34 cellular contexts compared by ENCODE assay signal in genomic region chr18:1564793-1565192, GRCh38.
"Had no signal": no experiment of that assay in that cellular context is flagged by ENCODE, and none has a peak within 500 bp of the region (broad histone marks: within the 10 kb centered on the region; RNA-seq: fewer than 3 reads in every experiment).

No MANE protein-coding gene starts in this region.

- H3K9me3 ChIP-seq: adrenal gland, body of pancreas, gastrocnemius medialis, heart left ventricle had no signal

- H3K27ac Mint-ChIP-seq: activated CD4-positive, alpha-beta memory T cell treated with anti-CD3 and anti-CD28 coated beads for 36 hours; activated CD4-positive, alpha-beta T cell treated with anti-CD3 and anti-CD28 coated beads for 36 hours; activated CD4-positive, alpha-beta T cell treated with anti-CD3 and anti-CD28 coated beads, Interleukin-2, amount 10 ng/mL, durations not matched to agents 24 days and 14 days; activated CD8-positive, alpha-beta memory T cell treated with anti-CD3 and anti-CD28 coated beads, Interleukin-2, amount 10 ng/mL, durations not matched to agents 7 days and 5 days; activated CD8-positive, alpha-beta T cell treated with anti-CD3 and anti-CD28 coated beads, Interleukin-2, amount 10 ng/mL, durations not matched to agents 7 days and 5 days; activated naive CD4-positive, alpha-beta T cell treated with anti-CD3 and anti-CD28 coated beads for 36 hours; activated naive CD4-positive, alpha-beta T cell treated with anti-CD3 and anti-CD28 coated beads, Interleukin-2, amount 50 U/mL, for 24 hours; activated naive CD8-positive, alpha-beta T cell treated with anti-CD3 and anti-CD28 coated beads for 36 hours; activated naive CD8-positive, alpha-beta T cell treated with anti-CD3 and anti-CD28 coated beads, Interleukin-2, amount 50 U/mL, for 24 hours; activated T-helper 1 cell treated with anti-CD3 and anti-CD28 coated beads, Interleukin-12 subunit alpha, Interleukin-12 subunit beta, Interleukin-2, Interleukin-4 antibody, amounts not matched to agents 30 ng/mL and 10 ng/mL and 1 ng/mL, durations not matched to agents 14 hours and 24 hours and 36 hours; activated T-helper 2 cell treated with anti-CD3 and anti-CD28 coated beads, Interferon-gamma antibody, Interleukin-2, Interleukin-4, amounts not matched to agents 10 μg/mL and 5 μg/mL and 100 μg/mL, durations not matched to agents 14 hours and 24 hours and 36 hours; effector memory CD8-positive, alpha-beta T cell had no signal

- DNase-seq: activated CD4-positive, alpha-beta memory T cell treated with anti-CD3 and anti-CD28 coated beads for 36 hours; activated CD4-positive, alpha-beta T cell treated with anti-CD3 and anti-CD28 coated beads for 36 hours; activated CD4-positive, alpha-beta T cell treated with anti-CD3 and anti-CD28 coated beads, Interleukin-2, amount 10 ng/mL, durations not matched to agents 24 days and 14 days; activated CD4-positive, CD25-positive, alpha-beta regulatory T cell; activated CD4-positive, CD25-positive, alpha-beta regulatory T cell treated with anti-CD3 and anti-CD28 coated beads, Interleukin-2, amount 50 U/mL, for 72 hours; activated CD8-positive, alpha-beta memory T cell treated with anti-CD3 and anti-CD28 coated beads, Interleukin-2, amount 10 ng/mL, durations not matched to agents 7 days and 5 days; activated CD8-positive, alpha-beta memory T cell treated with anti-CD3 and anti-CD28 coated beads, Interleukin-2, amount 50 U/mL, for 4 hours; activated CD8-positive, alpha-beta T cell treated with anti-CD3 and anti-CD28 coated beads, Interleukin-2, amount 10 ng/mL, durations not matched to agents 7 days and 5 days; activated effector memory CD4-positive, alpha-beta T cell treated with anti-CD3 and anti-CD28 coated beads, Interleukin-2, amount 50 U/mL, for 16 hours; activated naive CD4-positive, alpha-beta T cell treated with anti-CD3 and anti-CD28 coated beads for 36 hours; activated naive CD8-positive, alpha-beta T cell treated with anti-CD3 and anti-CD28 coated beads for 36 hours; activated naive CD8-positive, alpha-beta T cell treated with anti-CD3 and anti-CD28 coated beads, Interleukin-2, amount 50 U/mL, for 24 hours; activated T-cell treated with anti-CD3 and anti-CD28 coated beads, Interleukin-2, amount 50 U/mL, for 1 hour; activated T-cell treated with anti-CD3 and anti-CD28 coated beads, Interleukin-2, amount 50 U/mL, for 48 hours; adrenal gland; amygdala; aorta; body of pancreas; caudate nucleus; cortex of kidney; dermis blood vessel endothelial cell; effector CD4-positive, alpha-beta T cell; effector memory CD8-positive, alpha-beta T cell; erythroblast; foreskin keratinocyte; gastrocnemius medialis; glutamatergic neuron; heart left ventricle; T-helper 2 cell had no signal

- H3K4me1 Mint-ChIP-seq: activated CD4-positive, alpha-beta T cell treated with anti-CD3 and anti-CD28 coated beads for 36 hours; activated CD4-positive, alpha-beta T cell treated with anti-CD3 and anti-CD28 coated beads, Interleukin-2, amount 10 ng/mL, durations not matched to agents 24 days and 14 days; activated CD8-positive, alpha-beta memory T cell treated with anti-CD3 and anti-CD28 coated beads, Interleukin-2, amount 10 ng/mL, durations not matched to agents 7 days and 5 days; activated naive CD4-positive, alpha-beta T cell treated with anti-CD3 and anti-CD28 coated beads, Interleukin-2, amount 50 U/mL, for 24 hours; activated naive CD8-positive, alpha-beta T cell treated with anti-CD3 and anti-CD28 coated beads for 36 hours; activated naive CD8-positive, alpha-beta T cell treated with anti-CD3 and anti-CD28 coated beads, Interleukin-2, amount 50 U/mL, for 24 hours had no signal

- H3K27ac ChIP-seq: adrenal gland, body of pancreas, esophagus muscularis mucosa, foreskin keratinocyte, gastrocnemius medialis, heart left ventricle had no signal

- H3K27me3 Mint-ChIP-seq: activated CD4-positive, alpha-beta memory T cell treated with anti-CD3 and anti-CD28 coated beads for 36 hours; activated CD4-positive, alpha-beta T cell treated with anti-CD3 and anti-CD28 coated beads, Interleukin-2, amount 10 ng/mL, durations not matched to agents 24 days and 14 days; activated CD8-positive, alpha-beta memory T cell treated with anti-CD3 and anti-CD28 coated beads, Interleukin-2, amount 10 ng/mL, durations not matched to agents 7 days and 5 days; effector memory CD8-positive, alpha-beta T cell had no signal

- H3K9me3 Mint-ChIP-seq: activated CD4-positive, alpha-beta memory T cell treated with anti-CD3 and anti-CD28 coated beads for 36 hours; activated CD4-positive, alpha-beta T cell treated with anti-CD3 and anti-CD28 coated beads, Interleukin-2, amount 10 ng/mL, durations not matched to agents 24 days and 14 days; activated naive CD4-positive, alpha-beta T cell treated with anti-CD3 and anti-CD28 coated beads for 36 hours; activated naive CD4-positive, alpha-beta T cell treated with anti-CD3 and anti-CD28 coated beads, Interleukin-2, amount 50 U/mL, for 24 hours; activated naive CD8-positive, alpha-beta T cell treated with anti-CD3 and anti-CD28 coated beads for 36 hours; activated naive CD8-positive, alpha-beta T cell treated with anti-CD3 and anti-CD28 coated beads, Interleukin-2, amount 50 U/mL, for 24 hours; activated T-helper 1 cell treated with anti-CD3 and anti-CD28 coated beads, Interleukin-12 subunit alpha, Interleukin-12 subunit beta, Interleukin-2, Interleukin-4 antibody, amounts not matched to agents 30 ng/mL and 10 ng/mL and 1 ng/mL, durations not matched to agents 14 hours and 24 hours and 36 hours; activated T-helper 2 cell treated with anti-CD3 and anti-CD28 coated beads, Interferon-gamma antibody, Interleukin-2, Interleukin-4, amounts not matched to agents 10 μg/mL and 5 μg/mL and 100 μg/mL, durations not matched to agents 14 hours and 24 hours and 36 hours; effector memory CD8-positive, alpha-beta T cell had no signal

- H3K4me3 ChIP-seq: adrenal gland, body of pancreas, esophagus muscularis mucosa, gastrocnemius medialis, heart left ventricle had no signal

- H3K36me3 ChIP-seq: adrenal gland, esophagus muscularis mucosa, gastrocnemius medialis, heart left ventricle had no signal

- H3K4me3 Mint-ChIP-seq: activated CD4-positive, alpha-beta memory T cell treated with anti-CD3 and anti-CD28 coated beads for 36 hours; activated CD4-positive, alpha-beta T cell treated with anti-CD3 and anti-CD28 coated beads for 36 hours; activated CD4-positive, alpha-beta T cell treated with anti-CD3 and anti-CD28 coated beads, Interleukin-2, amount 10 ng/mL, durations not matched to agents 24 days and 14 days; activated CD8-positive, alpha-beta memory T cell treated with anti-CD3 and anti-CD28 coated beads, Interleukin-2, amount 10 ng/mL, durations not matched to agents 7 days and 5 days; activated CD8-positive, alpha-beta T cell treated with anti-CD3 and anti-CD28 coated beads, Interleukin-2, amount 10 ng/mL, durations not matched to agents 7 days and 5 days; activated naive CD4-positive, alpha-beta T cell treated with anti-CD3 and anti-CD28 coated beads for 36 hours; activated naive CD4-positive, alpha-beta T cell treated with anti-CD3 and anti-CD28 coated beads, Interleukin-2, amount 50 U/mL, for 24 hours; activated naive CD8-positive, alpha-beta T cell treated with anti-CD3 and anti-CD28 coated beads for 36 hours; activated naive CD8-positive, alpha-beta T cell treated with anti-CD3 and anti-CD28 coated beads, Interleukin-2, amount 50 U/mL, for 24 hours; activated T-helper 1 cell treated with anti-CD3 and anti-CD28 coated beads, Interleukin-12 subunit alpha, Interleukin-12 subunit beta, Interleukin-2, Interleukin-4 antibody, amounts not matched to agents 30 ng/mL and 10 ng/mL and 1 ng/mL, durations not matched to agents 14 hours and 24 hours and 36 hours; effector memory CD8-positive, alpha-beta T cell had no signal

- ATAC-seq: activated CD4-positive, alpha-beta T cell treated with anti-CD3 and anti-CD28 coated beads for 36 hours; activated CD8-positive, alpha-beta memory T cell treated with anti-CD3 and anti-CD28 coated beads, Interleukin-2, amount 10 ng/mL, durations not matched to agents 7 days and 5 days; activated CD8-positive, alpha-beta T cell treated with anti-CD3 and anti-CD28 coated beads, Interleukin-2, amount 10 ng/mL, durations not matched to agents 7 days and 5 days; activated naive CD8-positive, alpha-beta T cell treated with anti-CD3 and anti-CD28 coated beads, Interleukin-2, amount 50 U/mL, for 24 hours; body of pancreas; effector memory CD8-positive, alpha-beta T cell; foreskin keratinocyte; gastrocnemius medialis; heart left ventricle had no signal

- H3K27me3 ChIP-seq: adrenal gland, body of pancreas, foreskin keratinocyte, gastrocnemius medialis had no signal

- FAIRE-seq: colon had no signal

- H3K4me1 ChIP-seq: adrenal gland, body of pancreas, esophagus muscularis mucosa, foreskin keratinocyte, gastrocnemius medialis, heart left ventricle had no signal

- H3K36me3 Mint-ChIP-seq: activated CD4-positive, alpha-beta memory T cell treated with anti-CD3 and anti-CD28 coated beads for 36 hours; activated CD8-positive, alpha-beta memory T cell treated with anti-CD3 and anti-CD28 coated beads, Interleukin-2, amount 10 ng/mL, durations not matched to agents 7 days and 5 days; activated naive CD4-positive, alpha-beta T cell treated with anti-CD3 and anti-CD28 coated beads, Interleukin-2, amount 50 U/mL, for 24 hours; activated naive CD8-positive, alpha-beta T cell treated with anti-CD3 and anti-CD28 coated beads for 36 hours had no signal
